20 cellular contexts compared by ENCODE assay signal in genomic region chr5:10538103-10538788, GRCh38. TPM values are rescaled to one million over a fixed set of nuclear protein-coding genes. Genes with fewer than 3 reads are reported as not detected.
DNase-seq lines count a peak whose midpoint lies in the region; ATAC-seq and TF ChIP-seq lines count a peak whose summit lies in the region.
"Had no signal": no experiment of that assay in that cellular context is flagged by ENCODE, and none has a peak within 500 bp of the region (broad histone marks: within the 10 kb centered on the region; RNA-seq: fewer than 3 reads in every experiment).

No MANE protein-coding gene starts in this region.

- no peak overlapping the region for H3K4me3 ChIP-seq in mucosa of descending colon
- no peak overlapping the region for H3K4me3 ChIP-seq in upper lobe of right lung
- no peak overlapping the region for H3K4me3 ChIP-seq in stomach

- no peak overlapping the region for H3K4me3 Mint-ChIP-seq in activated T-cell treated with anti-CD3 and anti-CD28 coated beads, Interleukin-2, amount 50 U/mL, for 72 hours
- H3K4me3 Mint-ChIP-seq: activated T-cell treated with anti-CD3 and anti-CD28 coated beads, Interleukin-2, amount 50 U/mL, for 24 hours; stimulated activated naive CD8-positive, alpha-beta T cell treated with anti-CD3 and anti-CD28 coated beads, Interleukin-15, Interleukin-2, amounts not matched to agents 100 ng/mL and 50 ng/mL, for 24 hours had no signal

- intact Hi-C loops in mucosa of descending colon (cut with DNase I, micrococcal nuclease) (no loop called here), upper lobe of right lung (cut with DNase I) (no loop called here), stomach (cut with DNase I; ENCODE audit: low total_unique reads) (no loop called here)

- H3K9me3 Mint-ChIP-seq in activated T-cell treated with anti-CD3 and anti-CD28 coated beads, Interleukin-2, amount 50 U/mL, for 72 hours, result no peaks in the 10 kb centered on the region
- H3K9me3 Mint-ChIP-seq: activated naive CD4-positive, alpha-beta T cell treated with anti-CD3 and anti-CD28 coated beads, Interleukin-2, amount 50 U/mL, for 72 hours; activated T-cell treated with anti-CD3 and anti-CD28 coated beads, Interleukin-2, amount 50 U/mL, for 24 hours; CD8-positive, alpha-beta memory T cell; natural killer cell; stimulated activated naive CD8-positive, alpha-beta T cell treated with anti-CD3 and anti-CD28 coated beads, Interleukin-15, Interleukin-2, amounts not matched to agents 100 ng/mL and 50 ng/mL, for 24 hours had no signal

- H3K27ac Mint-ChIP-seq in activated T-cell treated with anti-CD3 and anti-CD28 coated beads, Interleukin-2, amount 50 U/mL, for 72 hours, result no peak overlapping the region
- H3K27ac Mint-ChIP-seq: activated naive CD4-positive, alpha-beta T cell treated with anti-CD3 and anti-CD28 coated beads, Interleukin-2, amount 50 U/mL, for 72 hours; activated T-cell treated with anti-CD3 and anti-CD28 coated beads, Interleukin-2, amount 50 U/mL, for 24 hours; stimulated activated naive CD8-positive, alpha-beta T cell treated with anti-CD3 and anti-CD28 coated beads, Interleukin-15, Interleukin-2, amounts not matched to agents 100 ng/mL and 50 ng/mL, for 24 hours had no signal

- no peak for DNase-seq in activated T-cell treated with anti-CD3 and anti-CD28 coated beads, Interleukin-2, amount 50 U/mL, for 72 hours
- no peak for DNase-seq in activated T-cell treated with anti-CD3 and anti-CD28 coated beads, Interleukin-2, amount 50 U/mL, for 1 hour
- DNase-seq in mucosa of descending colon (no peak), upper lobe of right lung (peak; percentile 43), islet precursor cell (no peak), stomach (no peak), NCI-H446 treated with DMSO at 0.1 percent for 48 hours (lab: John Stamatoyannopoulos, UW) (no peak)
- DNase-seq: activated CD4-positive, alpha-beta T cell treated with anti-CD3 and anti-CD28 coated beads for 4 hours; activated T-cell treated with anti-CD3 and anti-CD28 coated beads, Interleukin-2, amount 50 U/mL, for 24 hours; CD8-positive, alpha-beta memory T cell; DMS79 treated with DMSO at 0.1 percent for 48 hours; effector CD4-positive, alpha-beta T cell; mesenchymal stem cell; natural killer cell; retina; stimulated activated CD4-positive, alpha-beta T cell treated with anti-CD3 and anti-CD28 coated beads, Interleukin-15, amount 100 ng/mL, for 24 hours; T-helper 9 cell had no signal

- no peaks in the 10 kb centered on the region for H3K36me3 Mint-ChIP-seq in activated T-cell treated with anti-CD3 and anti-CD28 coated beads, Interleukin-2, amount 50 U/mL, for 72 hours (ENCODE audit: insufficient read depth in 2 of 2)
- H3K36me3 Mint-ChIP-seq: activated naive CD4-positive, alpha-beta T cell treated with anti-CD3 and anti-CD28 coated beads, Interleukin-2, amount 50 U/mL, for 72 hours; CD8-positive, alpha-beta memory T cell; natural killer cell had no signal

- peak; percentile 42 to 44 for ATAC-seq in activated T-cell treated with anti-CD3 and anti-CD28 coated beads, Interleukin-2, amount 50 U/mL, for 72 hours (replicated peaks in 1 of 2)
- ATAC-seq in mucosa of descending colon (peak; percentile 23), upper lobe of right lung (peak; percentile 36)

- H3K27me3 ChIP-seq in upper lobe of right lung, result peaks cover 9% of the 10 kb centered on the region
- H3K27me3 ChIP-seq in stomach, result peaks cover 0 to 37% (median 5%) of the 10 kb centered on the region in 3 donors

- TF ChIP-seq CTCF in mucosa of descending colon (IDR thresholded peaks at IDR 0.05), result no peak
- TF ChIP-seq CTCF in upper lobe of right lung (IDR thresholded peaks at IDR 0.05), result no peak
- TF ChIP-seq CTCF in stomach (IDR thresholded peaks at IDR 0.05), result no peak

- peaks cover 25% of the 10 kb centered on the region for H3K27me3 Mint-ChIP-seq in activated T-cell treated with anti-CD3 and anti-CD28 coated beads, Interleukin-2, amount 50 U/mL, for 72 hours (ENCODE audit: low read depth)

- H3K4me1 Mint-ChIP-seq in activated T-cell treated with anti-CD3 and anti-CD28 coated beads, Interleukin-2, amount 50 U/mL, for 72 hours (ENCODE audit: low read depth), result peaks cover 18% of the 10 kb centered on the region

- no peaks in the 10 kb centered on the region for H3K4me1 ChIP-seq in mucosa of descending colon (ENCODE audit: low read depth)
- H3K4me1 ChIP-seq in upper lobe of right lung, result peaks cover 21% of the 10 kb centered on the region
- peaks cover 0 to 31% (median 13%) of the 10 kb centered on the region in 4 donors for H3K4me1 ChIP-seq in stomach

- no peak for TF ChIP-seq POLR2A in stomach (IDR thresholded peaks at IDR 0.05)

- H3K36me3 ChIP-seq in mucosa of descending colon (ENCODE audit: low read depth) (no peaks in the 10 kb centered on the region), upper lobe of right lung (no peaks in the 10 kb centered on the region), stomach (no peaks in the 10 kb centered on the region)

- 70 to 83% (median 72%) methylated on average over 12 to 14 of the region's 14 CpGs for WGBS in stomach, 5 donors

- H3K27ac ChIP-seq in angular gyrus (ENCODE audit: low read depth, low read length), result peak overlapping the region; percentile 91
- no peak overlapping the region for H3K27ac ChIP-seq in upper lobe of right lung
- no peak overlapping the region for H3K27ac ChIP-seq in stomach

- H3K9me3 ChIP-seq in mucosa of descending colon (no peaks in the 10 kb centered on the region), upper lobe of right lung (no peaks in the 10 kb centered on the region), stomach (no peaks in the 10 kb centered on the region)

- TF ChIP-seq EP300 in stomach (IDR thresholded peaks at IDR 0.05), result no peak

RNA-seq across cellular contexts. Expression of gene ANKRD33B, which starts 25.6 kb away (rescaled TPM):
- 10 to 100 TPM in 1 of 2 donors, 1 to 10 TPM in 1; 6.2 to 12.0 TPM for total RNA-seq in activated T-cell treated with anti-CD3 and anti-CD28 coated beads, Interleukin-2, amount 50 U/mL, for 72 hours
- total RNA-seq in mucosa of descending colon, result 1 to 10 TPM in 2 of 3 donors, under 1 TPM in 1; 0.96 to 3.3 (median 1.7) TPM
- 6.1 TPM for total RNA-seq in upper lobe of right lung
- 1 to 10 TPM in 4 of 5 donors, under 1 TPM in 1; 0.45 to 6.4 (median 2.8) TPM for total RNA-seq in stomach
- 1 to 10 TPM in 1 of 3 donors, under 1 TPM in 2; 0.50 to 2.1 (median 0.58) TPM for polyA plus RNA-seq in stomach
